ENCODE assay signal across 10 cellular contexts in genomic region chr7:40199076-40199802, GRCh38.
DNase-seq lines count a peak whose midpoint lies in the region; ATAC-seq and TF ChIP-seq lines count a peak whose summit lies in the region.
"Had no signal": no experiment of that assay in that cellular context is flagged by ENCODE, and none has a peak within 500 bp of the region (broad histone marks: within the 10 kb centered on the region; RNA-seq: fewer than 3 reads in every experiment).

No MANE protein-coding gene starts in this region.

- POLR2A ChIA-PET in SK-N-SH (lab: Yijun Ruan, JAX) = no interaction called here

- H3K79me2 ChIP-seq in SK-N-SH (ENCODE audit: insufficient read depth) = no peaks in the 10 kb centered on the region

- whole genome bisulfite sequencing in SK-N-SH (ENCODE audit: low lambda C conversion rate) = 81% methylated on average over 2 of the region's 2 CpGs
- 43 to 83% (median 64%) methylated on average over 2 of the region's 2 CpGs for WGBS in adrenal gland, 4 donors

- H3K27ac ChIP-seq in 22Rv1 (no peak overlapping the region), SK-N-SH (ENCODE audit: low read depth in 2 of 2, low read length in 1 of 2) (peak overlapping the region; percentile 77 to 92; a peak in 3 of 4 replicates), adrenal gland (no peak overlapping the region)

- H3K4me3 ChIP-seq in GM12875 (ENCODE audit: low read depth, low read length) (no peak overlapping the region), SK-N-SH (ENCODE audit: low read depth in 2 of 2, low read length in 1 of 2) (no peak overlapping the region), adrenal gland (no peak overlapping the region)

- no peaks in the 10 kb centered on the region for H3K27me3 ChIP-seq in SK-N-SH (ENCODE audit: insufficient read depth)
- no peaks in the 10 kb centered on the region for H3K27me3 ChIP-seq in adrenal gland

- TF ChIP-seq RAD21 in SK-N-SH (IDR thresholded peaks at IDR 0.05; ENCODE audit: low read length) = peak; percentile 75

- intact Hi-C loops in left ventricle myocardium superior (cut with micrococcal nuclease) (no loop called here), adrenal gland (cut with DNase I) (no loop called here)

- H3K9ac ChIP-seq in SK-N-SH = peak overlapping the region; percentile 69; the same call in 1 of the 2 replicates

- H3K9me3 ChIP-seq in SK-N-SH (no peaks in the 10 kb centered on the region), adrenal gland (replicated peaks in 1 of 3) (peaks cover 0 to 4% (median 0%) of the 10 kb centered on the region in 3 donors)

- no peaks in the 10 kb centered on the region for H3K9me2 ChIP-seq in SK-N-SH

- TF ChIP-seq CTCF in 22Rv1 (IDR thresholded peaks at IDR 0.05) = peak; percentile 56
- TF ChIP-seq CTCF in GM12875 (IDR thresholded peaks at IDR 0.05; ENCODE audit: borderline replicate concordance, insufficient read depth, low read depth, low read length) = peak; percentile 7; the same call in 1 of the 2 replicates
- peak; percentile 90 for TF ChIP-seq CTCF in SK-N-SH (IDR thresholded peaks at IDR 0.05)
- TF ChIP-seq CTCF in adrenal gland (IDR thresholded peaks at IDR 0.05) = peak in 2 of 6 experiments; percentile 3 to 16

- no peak for TF ChIP-seq POLR2A in adrenal gland (IDR thresholded peaks at IDR 0.05)

- TF ChIP-seq EP300 in SK-N-SH (IDR thresholded peaks at IDR 0.05; ENCODE audit: borderline replicate concordance in 1 of 2, low read depth in 1 of 2, low read length in 1 of 2) = no peak; a peak in 1 of 4 replicates

- ATAC-seq in left ventricle myocardium superior = peak; percentile 45
- ATAC-seq: activated T-cell treated with anti-CD3 and anti-CD28 coated beads, Interleukin-2, amount 50 U/mL, for 72 hours had no signal

- peak; percentile 47 for DNase-seq in SK-N-SH
- no peak for DNase-seq in left ventricle myocardium superior
- no peak for DNase-seq in adrenal gland
- DNase-seq in activated T-cell treated with anti-CD3 and anti-CD28 coated beads, Interleukin-2, amount 50 U/mL, for 48 hours = no peak
- DNase-seq in NCI-H187 treated with DMSO at 0.1 percent for 48 hours (lab: John Stamatoyannopoulos, UW) = no peak
- DNase-seq in hypothalamus (lab: John Stamatoyannopoulos, UW) = no peak
- DNase-seq: activated T-cell treated with anti-CD3 and anti-CD28 coated beads, Interleukin-2, amount 50 U/mL, for 72 hours; NCI-H510A treated with DMSO at 0.1 percent for 48 hours had no signal

- no peak overlapping the region for H3K4me2 ChIP-seq in SK-N-SH

- H4K20me1 ChIP-seq in SK-N-SH (ENCODE audit: insufficient read depth) = no peaks in the 10 kb centered on the region

- peaks cover 0 to 22% of the 10 kb centered on the region in 2 experiments; a peak in 2 of 4 replicates for H3K4me1 ChIP-seq in SK-N-SH (ENCODE audit: control insufficient read depth in 1 of 2, insufficient read depth in 2 of 2, low read depth in 1 of 2, low read length in 1 of 2)
- no peaks in the 10 kb centered on the region for H3K4me1 ChIP-seq in adrenal gland (replicated peaks in 1 of 2)

- CTCF ChIA-PET in SK-N-SH (lab: Yijun Ruan, JAX) = interaction anchor here (0.7 to 3.5 kb wide), 7 partner anchors 8 to 64 kb away, joined by 3 to 11 read pairs (median 5); partner anchors contain the start of gene SUGCT

- no peak overlapping the region for H2AFZ ChIP-seq in SK-N-SH (ENCODE audit: low read depth)

- H3K36me3 ChIP-seq in SK-N-SH (replicated peaks in 1 of 2; ENCODE audit: control insufficient read depth in 1 of 2, insufficient read depth in 2 of 2, low read length in 1 of 2) = no peaks in the 10 kb centered on the region
- no peaks in the 10 kb centered on the region for H3K36me3 ChIP-seq in adrenal gland (replicated peaks in 1 of 2)

- peaks cover 28% of the 10 kb centered on the region for H3F3A ChIP-seq in SK-N-SH (replicated peaks; ENCODE audit: insufficient read depth)

TF ChIP-seq in SK-N-SH, 30 proteins besides CTCF, POLR2A, EP300 and RAD21:
- no peak for TF ChIP-seq REST (IDR thresholded peaks at IDR 0.05; ENCODE audit: low read depth, low read length)
- TF ChIP-seq NRF1 (IDR thresholded peaks at IDR 0.05; ENCODE audit: low read depth, low read length) = no peak
- TF ChIP-seq MEF2A (IDR thresholded peaks at IDR 0.05; ENCODE audit: borderline replicate concordance, low read depth) = 0 out of 2 replicates have a peak, but pooled peaks have one; percentile 11
- TF ChIP-seq TEAD4 (IDR thresholded peaks at IDR 0.05; ENCODE audit: borderline replicate concordance, insufficient read depth) = no peak
- TF ChIP-seq NFIC (IDR thresholded peaks at IDR 0.05; ENCODE audit: borderline replicate concordance) = peak; percentile 9; the same call in 1 of the 2 replicates
- 0 out of 2 replicates have a peak, but pooled peaks have one; percentile 1 for TF ChIP-seq JUND (IDR thresholded peaks at IDR 0.05)
- TF ChIP-seq TCF12 (IDR thresholded peaks at IDR 0.05) = peak; percentile 37; the same call in 1 of the 2 replicates
- 0 out of 2 replicates have a peak, but pooled peaks have one; percentile 23 for TF ChIP-seq POLR2AphosphoS5 (IDR thresholded peaks at IDR 0.05; ENCODE audit: low read depth, low read length)
- no peak for TF ChIP-seq ZBTB33 (IDR thresholded peaks at IDR 0.05; ENCODE audit: borderline replicate concordance, low read depth)
- TF ChIP-seq YY1 (IDR thresholded peaks at IDR 0.05; ENCODE audit: low read depth) = no peak
- TF ChIP-seq PBX3 (IDR thresholded peaks at IDR 0.05) = peak; percentile 77
- no peak for TF ChIP-seq MAX (IDR thresholded peaks at IDR 0.05; ENCODE audit: low read depth)
- no peak for TF ChIP-seq USF2 (IDR thresholded peaks at IDR 0.05; ENCODE audit: borderline replicate concordance, low read depth, low read length)
- TF ChIP-seq SMC3 (IDR thresholded peaks at IDR 0.05; ENCODE audit: low read depth, low read length) = peak; percentile 35

Comparison
In these comparisons a context has a peak if more than half of its experiments do, and no peak if none do; other contexts are left out.
1. H3K27ac ChIP-seq: peak in SK-N-SH (2 of 2); none in 22Rv1 (single experiment) and adrenal gland (0 of 5).